Comparison of ENCODE assay signal across 18 cellular contexts in the genomic region with DNA sequence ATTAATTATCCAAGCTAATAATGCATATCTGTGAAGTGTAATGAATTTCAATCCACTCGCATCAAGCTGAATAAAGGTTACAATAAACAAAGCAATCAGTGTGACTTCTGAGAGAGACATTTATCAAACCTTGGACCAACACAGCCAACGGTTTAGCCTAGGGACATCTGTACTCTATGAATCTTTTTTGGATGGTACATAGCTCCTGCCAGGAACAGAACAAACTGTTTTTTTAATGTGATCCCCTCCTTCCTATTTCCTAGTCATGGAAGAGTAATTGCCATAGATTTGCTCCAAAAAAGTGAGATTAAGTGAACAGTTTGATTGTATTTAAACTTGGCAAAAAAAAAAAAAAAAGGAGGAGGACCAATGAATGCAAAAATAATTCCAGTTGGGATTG.
"Had no signal": no experiment of that assay in that cellular context is flagged by ENCODE, and none has a peak within 500 bp of the region (broad histone marks: within the 10 kb centered on the region; RNA-seq: fewer than 3 reads in every experiment).

No MANE protein-coding gene starts in this region.

- ATAC-seq: esophagus mucosa; gastroesophageal sphincter; heart left ventricle; left cardiac atrium; left ventricle myocardium superior; mucosa of descending colon; naive thymus-derived CD8-positive, alpha-beta T cell had no signal

- DNase-seq: dorsolateral prefrontal cortex; effector CD4-positive, alpha-beta T cell; effector memory CD4-positive, alpha-beta T cell; erythroblast; esophagus squamous epithelium; foreskin fibroblast; heart left ventricle; hypothalamus; left cardiac atrium; left lung; left ventricle myocardium superior; lower lobe of right lung; mesenchymal stem cell; mucosa of descending colon; naive B cell; naive thymus-derived CD8-positive, alpha-beta T cell had no signal
